ENCODE assay signal across 20 cellular contexts in the genomic region with DNA sequence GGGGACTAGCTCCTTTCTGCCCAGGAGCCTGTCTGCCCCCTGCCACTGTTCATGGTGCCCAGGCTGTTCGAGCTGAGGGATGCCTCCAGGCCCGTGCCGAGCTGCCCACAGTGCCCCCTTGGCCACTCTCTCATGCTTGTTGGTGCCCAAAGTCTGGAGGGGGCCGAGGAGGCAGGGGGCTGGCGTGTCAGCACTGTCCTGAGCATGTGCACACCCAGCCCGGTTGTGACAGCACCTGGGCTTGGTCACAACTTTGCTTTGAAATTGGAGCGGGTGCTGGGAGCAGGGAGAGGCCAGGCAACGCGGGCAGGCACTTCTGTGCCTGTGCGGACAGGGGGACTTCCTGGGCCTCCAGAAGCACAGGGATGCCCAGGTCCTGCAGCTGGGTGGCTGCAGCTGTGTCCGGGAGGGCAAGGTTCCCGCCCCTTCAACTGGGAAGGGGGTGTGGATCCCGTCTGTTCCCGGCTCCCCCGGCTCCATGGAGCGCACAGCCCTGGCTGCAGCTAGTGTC.
"Had no signal": no experiment of that assay in that cellular context is flagged by ENCODE, and none has a peak within 500 bp of the region (broad histone marks: within the 10 kb centered on the region; RNA-seq: fewer than 3 reads in every experiment).

No MANE protein-coding gene starts in this region.

- H3K27me3 ChIP-seq: MG63, SJSA1 had no signal

- H3K4me3 ChIP-seq: MG63, SJSA1, SK-N-MC had no signal

- DNase-seq: Karpas-422, KG1, MG63, NCI-H1092 treated with DMSO at 0.1 percent for 48 hours, NCI-H1436, NCI-H187, NCI-H2029, NCI-H2081 treated with DMSO at 0.1 percent for 48 hours, NCI-H2171, NCI-H226, NCI-H446, NCI-H510A, NCI-H524 treated with DMSO at 0.1 percent for 48 hours, NCI-H69, NCI-H774, Right ventricle myocardium superior, RPMI8226, SIG-M5 had no signal

- H3K36me3 ChIP-seq: MG63, SJSA1 had no signal

- H3K27ac ChIP-seq: SJSA1, SK-N-MC had no signal

- H3K9me3 ChIP-seq: MG63, SJSA1 had no signal
